In genomic region chr12:55847603-55848329, GRCh38 we compare ENCODE assay signal across 9 cellular contexts. TPM values are rescaled to one million over a fixed set of nuclear protein-coding genes. Genes with fewer than 3 reads are reported as not detected.
DNase-seq lines count a peak whose midpoint lies in the region; ATAC-seq and FAIRE-seq lines count a peak whose summit lies in the region.
"Had no signal": no experiment of that assay in that cellular context is flagged by ENCODE, and none has a peak within 500 bp of the region (broad histone marks: within the 10 kb centered on the region; RNA-seq: fewer than 3 reads in every experiment).

No MANE protein-coding gene starts in this region.

- H3K9me3 Mint-ChIP-seq in activated CD8-positive, alpha-beta T cell treated with anti-CD3 and anti-CD28 coated beads, Interleukin-2, amount 10 ng/mL, durations not matched to agents 7 days and 5 days (ENCODE audit: insufficient read depth), result no peaks in the 10 kb centered on the region

- CTCF ChIA-PET in activated CD8-positive, alpha-beta T cell treated with anti-CD3 and anti-CD28 coated beads, Interleukin-2, amount 10 ng/mL, durations not matched to agents 7 days and 5 days (lab: Charles Lee), result interaction anchor here (0.8 to 1.5 kb wide), 4 partner anchors 17 to 149 kb away, joined by 3 to 5 read pairs (median 3); partner anchors contain the start of gene SUOX

- POLR2A ChIA-PET in activated CD8-positive, alpha-beta T cell treated with anti-CD3 and anti-CD28 coated beads, Interleukin-2, amount 10 ng/mL, durations not matched to agents 7 days and 5 days (lab: Charles Lee), result interaction anchor here (0.7 to 1.4 kb wide), 3 partner anchors 17 to 152 kb away, joined by 3 to 4 read pairs (median 3); partner anchors contain the start of genes ORMDL2 and SARNP

- intact Hi-C loops in head of caudate nucleus (cut with DNase I), result no loop called here

- DNase-seq in HTR-8/SVneo (ENCODE audit: insufficient read length, low spot score) (peak; percentile 91), head of caudate nucleus (peak in 28 of 42 donors; percentile 7 to 68 (median 28)), pons (ENCODE audit: low spot score) (peak; percentile 52), NCI-H187 treated with DMSO at 0.1 percent for 48 hours (lab: John Stamatoyannopoulos, UW) (no peak), NCI-H524 treated with DMSO at 0.1 percent for 48 hours (lab: John Stamatoyannopoulos, UW) (no peak), OCI-M2 (lab: John Stamatoyannopoulos, UW; ENCODE audit: unreplicated experiment) (no peak)
- no peak for DNase-seq in activated CD8-positive, alpha-beta T cell treated with anti-CD3 and anti-CD28 coated beads, Interleukin-2, amount 10 ng/mL, durations not matched to agents 7 days and 5 days
- no peak for DNase-seq in effector CD8-positive, alpha-beta T cell (lab: John Stamatoyannopoulos, UW)

- H3K36me3 Mint-ChIP-seq in activated CD8-positive, alpha-beta T cell treated with anti-CD3 and anti-CD28 coated beads, Interleukin-2, amount 10 ng/mL, durations not matched to agents 7 days and 5 days (ENCODE audit: low read depth), result no peaks in the 10 kb centered on the region

- peaks cover 5% of the 10 kb centered on the region for H3K27me3 Mint-ChIP-seq in activated CD8-positive, alpha-beta T cell treated with anti-CD3 and anti-CD28 coated beads, Interleukin-2, amount 10 ng/mL, durations not matched to agents 7 days and 5 days (ENCODE audit: low read depth)

- H3K4me1 Mint-ChIP-seq in activated CD8-positive, alpha-beta T cell treated with anti-CD3 and anti-CD28 coated beads, Interleukin-2, amount 10 ng/mL, durations not matched to agents 7 days and 5 days (ENCODE audit: low read depth), result peaks cover 10% of the 10 kb centered on the region

- H3K27ac Mint-ChIP-seq in activated CD8-positive, alpha-beta T cell treated with anti-CD3 and anti-CD28 coated beads, Interleukin-2, amount 10 ng/mL, durations not matched to agents 7 days and 5 days, result no peak overlapping the region

- peak; percentile 9 for FAIRE-seq in HTR-8/SVneo (lab: Jason Lieb, UNC)

- ATAC-seq in activated CD8-positive, alpha-beta T cell treated with anti-CD3 and anti-CD28 coated beads, Interleukin-2, amount 10 ng/mL, durations not matched to agents 7 days and 5 days, result peak; percentile 53

- no peak overlapping the region for H3K4me3 Mint-ChIP-seq in activated CD8-positive, alpha-beta T cell treated with anti-CD3 and anti-CD28 coated beads, Interleukin-2, amount 10 ng/mL, durations not matched to agents 7 days and 5 days

RNA-seq across cellular contexts. Expression of gene MMP19, which starts 5.0 kb away (rescaled TPM):
- total RNA-seq in activated CD8-positive, alpha-beta T cell treated with anti-CD3 and anti-CD28 coated beads, Interleukin-2, amount 10 ng/mL, durations not matched to agents 7 days and 5 days, result not detected
- total RNA-seq: NCI-H460 had no signal

RNA-seq across cellular contexts. Expression of gene DNAJC14, which starts 18.4 kb away (rescaled TPM):
- total RNA-seq in activated CD8-positive, alpha-beta T cell treated with anti-CD3 and anti-CD28 coated beads, Interleukin-2, amount 10 ng/mL, durations not matched to agents 7 days and 5 days, result 10 to 100 TPM; 31.1 to 34.9 TPM

RNA-seq across cellular contexts. Expression of gene ORMDL2, which starts 29.9 kb away (rescaled TPM):
- 10 to 100 TPM; 55.2 to 57.9 TPM for total RNA-seq in activated CD8-positive, alpha-beta T cell treated with anti-CD3 and anti-CD28 coated beads, Interleukin-2, amount 10 ng/mL, durations not matched to agents 7 days and 5 days

RNA-seq across cellular contexts. Expression of gene SARNP, which starts 30.2 kb away (rescaled TPM):
- 10 to 100 TPM; 91.1 to 94.8 TPM for total RNA-seq in activated CD8-positive, alpha-beta T cell treated with anti-CD3 and anti-CD28 coated beads, Interleukin-2, amount 10 ng/mL, durations not matched to agents 7 days and 5 days

Comparison
In these comparisons a context has a peak if more than half of its experiments do, and no peak if none do; other contexts are left out.
1. DNase-seq: peak in HTR-8/SVneo (single experiment), head of caudate nucleus (28 of 42) and pons (single experiment); none in activated CD8-positive, alpha-beta T cell treated with anti-CD3 and anti-CD28 coated beads, Interleukin-2, amount 10 ng/mL, durations not matched to agents 7 days and 5 days (single experiment), effector CD8-positive, alpha-beta T cell (single experiment), NCI-H187 treated with DMSO at 0.1 percent for 48 hours (single experiment), NCI-H524 treated with DMSO at 0.1 percent for 48 hours (single experiment) and OCI-M2 (single experiment).